In the genomic region with DNA sequence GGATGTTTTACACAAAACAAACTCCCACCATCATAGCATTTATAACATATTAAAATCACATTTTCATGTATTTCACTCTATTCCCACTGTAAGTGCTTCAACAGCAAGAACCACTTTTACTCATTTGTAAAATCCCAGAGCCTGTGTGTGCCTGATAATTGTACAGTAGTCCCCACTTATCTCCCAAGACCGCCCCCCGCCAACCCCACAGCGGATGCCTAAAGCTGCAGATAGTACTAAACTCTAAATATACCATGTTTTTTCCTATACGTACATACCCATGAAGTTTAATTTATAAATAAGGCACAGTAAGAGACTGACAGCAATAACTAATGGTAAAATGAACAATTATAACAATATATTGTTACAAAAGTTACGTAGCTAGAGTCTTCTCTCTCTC, we compare ENCODE assay signal across 25 cellular contexts. TPM values are rescaled to one million over a fixed set of nuclear protein-coding genes. Genes with fewer than 3 reads are reported as not detected.
DNase-seq lines count a peak whose midpoint lies in the region; ATAC-seq, FAIRE-seq and TF ChIP-seq lines count a peak whose summit lies in the region.
"Had no signal": no experiment of that assay in that cellular context is flagged by ENCODE, and none has a peak within 500 bp of the region (broad histone marks: within the 10 kb centered on the region; RNA-seq: fewer than 3 reads in every experiment).

No MANE protein-coding gene starts in this region.

- H3K4me3 Mint-ChIP-seq in T-helper 17 cell (no peak overlapping the region), nephron progenitor cell (no peak overlapping the region)
- no peak overlapping the region for H3K4me3 Mint-ChIP-seq in activated naive CD8-positive, alpha-beta T cell treated with anti-CD3 and anti-CD28 coated beads for 36 hours
- no peak overlapping the region for H3K4me3 Mint-ChIP-seq in natural killer cell treated with Interleukin-12 subunit alpha and Interleukin-12 subunit beta and Interleukin-15 and Interleukin-18, amount 100 ng/mL, for 72 hours
- H3K4me3 Mint-ChIP-seq: CD8-positive, alpha-beta T cell had no signal

- ATAC-seq in T-helper 17 cell (no peak), K562 (peak; percentile 57), GM21529 (IDR thresholded peaks at IDR 0.05; ENCODE audit: unreplicated experiment) (no peak)
- ATAC-seq in natural killer cell treated with Interleukin-12 subunit alpha and Interleukin-12 subunit beta and Interleukin-15 and Interleukin-18, amount 100 ng/mL, for 72 hours = no peak
- ATAC-seq: A549; CD8-positive, alpha-beta T cell; HCT116; HepG2 had no signal

- TF ChIP-seq CTCF in K562 (IDR thresholded peaks at IDR 0.05 in 2 of 3, conservative IDR thresholded peaks at IDR 0.05 in 1 of 3; ENCODE audit: insufficient read depth in 2 of 3, low read depth in 1 of 3, low read length in 3 of 3) = no peak
- TF ChIP-seq CTCF in nephron progenitor cell (IDR thresholded peaks at IDR 0.05) = no peak

- H2AFZ ChIP-seq in K562 (ENCODE audit: low read depth, low read length) = no peak overlapping the region

- WGBS in K562 (ENCODE audit: insufficient coverage, low coverage, missing lambda C conversion rate) = 1% methylated on average over 5 of the region's 5 CpGs

- no TSS peak for BruUV-seq in K562 (replicated peaks; lab: Mats Ljungman, UMichigan)

- H3K9me3 ChIP-seq in T-helper 17 cell (ENCODE audit: control insufficient read depth, low read length, poor library complexity, severe bottlenecking) (no peaks in the 10 kb centered on the region), K562 (replicated peaks; ENCODE audit: control insufficient read depth, insufficient read depth, low read depth, low read length) (no peaks in the 10 kb centered on the region)
- H3K9me3 ChIP-seq: A549, Caco-2 had no signal

- H3K27me3 Mint-ChIP-seq in T-helper 17 cell = no peaks in the 10 kb centered on the region
- no peaks in the 10 kb centered on the region for H3K27me3 Mint-ChIP-seq in nephron progenitor cell (ENCODE audit: low read depth, poor library complexity)
- H3K27me3 Mint-ChIP-seq in activated naive CD8-positive, alpha-beta T cell treated with anti-CD3 and anti-CD28 coated beads for 36 hours = no peaks in the 10 kb centered on the region
- no peaks in the 10 kb centered on the region for H3K27me3 Mint-ChIP-seq in natural killer cell treated with Interleukin-12 subunit alpha and Interleukin-12 subunit beta and Interleukin-15 and Interleukin-18, amount 100 ng/mL, for 72 hours

- H3K4me1 ChIP-seq in K562 (replicated peaks in 1 of 2; ENCODE audit: control insufficient read depth in 2 of 2, insufficient read depth in 2 of 2, low read length in 2 of 2) = peaks cover 24 to 67% of the 10 kb centered on the region in 2 experiments

- CTCF ChIA-PET in K562 (lab: Yijun Ruan, JAX; ENCODE audit: low intra/inter-chr PET ratio) = no interaction called here

- TF ChIP-seq RAD21 in K562 (CRISPR knock-in tag; conservative IDR thresholded peaks at IDR 0.05 in 1 of 2, IDR thresholded peaks at IDR 0.05 in 1 of 2) = no peak

- FAIRE-seq in K562 (lab: Jason Lieb, UNC) = no peak
- FAIRE-seq: A549, GM12891, HepG2 had no signal

- peaks cover 12% of the 10 kb centered on the region; the same call in 2 of the 3 replicates for H3K36me3 ChIP-seq in K562 (ENCODE audit: control insufficient read depth, insufficient read depth, low read length)

- H3K4me2 ChIP-seq in K562 (ENCODE audit: insufficient read depth, low read length) = peak overlapping the region; percentile 56
- H3K4me2 ChIP-seq: A549 had no signal

- no peaks in the 10 kb centered on the region for H3K27me3 ChIP-seq in K562 (ENCODE audit: control insufficient read depth in 2 of 2, insufficient read depth in 2 of 2, low read length in 2 of 2)

- no peaks in the 10 kb centered on the region for H3K9me1 ChIP-seq in K562 (ENCODE audit: control insufficient read depth, insufficient read depth, low read length)

- no peak overlapping the region for H3K4me3 ChIP-seq in K562
- H3K4me3 ChIP-seq: A549 had no signal

- H3K9ac ChIP-seq in K562 (ENCODE audit: insufficient read depth in 1 of 2, low read depth in 2 of 2, low read length in 2 of 2) = peak overlapping the region in 1 of 2 experiments; percentile 42; a peak in 2 of 4 replicates

- TF ChIP-seq EP300 in K562 (IDR thresholded peaks at IDR 0.05; ENCODE audit: low read length) = peak; percentile 77; the same call in 1 of the 2 replicates

- intact Hi-C loops in K562 (cut with micrococcal nuclease) = loop anchor here (2.0 kb wide), 1 partner anchor 32 kb away; no protein-coding TSS in a partner anchor

- H3K9me3 Mint-ChIP-seq in nephron progenitor cell = no peaks in the 10 kb centered on the region
- no peaks in the 10 kb centered on the region for H3K9me3 Mint-ChIP-seq in activated naive CD8-positive, alpha-beta T cell treated with anti-CD3 and anti-CD28 coated beads for 36 hours
- no peaks in the 10 kb centered on the region for H3K9me3 Mint-ChIP-seq in natural killer cell treated with Interleukin-12 subunit alpha and Interleukin-12 subunit beta and Interleukin-15 and Interleukin-18, amount 100 ng/mL, for 72 hours
- H3K9me3 Mint-ChIP-seq: CD8-positive, alpha-beta T cell had no signal

- H3K79me2 ChIP-seq in K562 (ENCODE audit: control insufficient read depth, insufficient read depth, low read length) = peaks cover 99% of the 10 kb centered on the region

- POLR2A ChIA-PET in K562 (lab: Yijun Ruan, JAX) = interaction anchor here (1.0 to 2.1 kb wide), 7 partner anchors 10 to 237 kb away, joined by 3 to 15 read pairs (median 5); no protein-coding TSS in a partner anchor

- H3K27ac Mint-ChIP-seq in T-helper 17 cell (peak overlapping the region; percentile 27), nephron progenitor cell (peak overlapping the region; percentile 72)
- H3K27ac Mint-ChIP-seq in activated naive CD8-positive, alpha-beta T cell treated with anti-CD3 and anti-CD28 coated beads for 36 hours = no peak overlapping the region
- H3K27ac Mint-ChIP-seq in natural killer cell treated with Interleukin-12 subunit alpha and Interleukin-12 subunit beta and Interleukin-15 and Interleukin-18, amount 100 ng/mL, for 72 hours = peak overlapping the region in 1 of 2 donors; percentile 89
- H3K27ac Mint-ChIP-seq: CD8-positive, alpha-beta T cell had no signal

- H3K36me3 Mint-ChIP-seq in T-helper 17 cell (ENCODE audit: low read depth) (no peaks in the 10 kb centered on the region), nephron progenitor cell (ENCODE audit: low read depth) (peaks cover 14% of the 10 kb centered on the region)
- H3K36me3 Mint-ChIP-seq in activated naive CD8-positive, alpha-beta T cell treated with anti-CD3 and anti-CD28 coated beads for 36 hours = peaks cover 8% of the 10 kb centered on the region
- H3K36me3 Mint-ChIP-seq in natural killer cell treated with Interleukin-12 subunit alpha and Interleukin-12 subunit beta and Interleukin-15 and Interleukin-18, amount 100 ng/mL, for 72 hours = peaks cover 4% of the 10 kb centered on the region
- H3K36me3 Mint-ChIP-seq: CD8-positive, alpha-beta T cell had no signal

- H3K27ac ChIP-seq in K562 (ENCODE audit: extremely low read depth, low read depth, low read length) = peak overlapping the region; percentile 56
- H3K27ac ChIP-seq: A549 had no signal

- H3K4me1 Mint-ChIP-seq in T-helper 17 cell (peaks cover 33% of the 10 kb centered on the region), nephron progenitor cell (peaks cover 56% of the 10 kb centered on the region)
- peaks cover 40% of the 10 kb centered on the region for H3K4me1 Mint-ChIP-seq in activated naive CD8-positive, alpha-beta T cell treated with anti-CD3 and anti-CD28 coated beads for 36 hours
- peaks cover 59 to 69% of the 10 kb centered on the region in 2 donors for H3K4me1 Mint-ChIP-seq in natural killer cell treated with Interleukin-12 subunit alpha and Interleukin-12 subunit beta and Interleukin-15 and Interleukin-18, amount 100 ng/mL, for 72 hours (ENCODE audit: low read depth in 2 of 2)

- no peak for TF ChIP-seq POLR2A in K562 (conservative IDR thresholded peaks at IDR 0.05)

- in situ Hi-C loops in K562 (cut with MboI) = no loop called here

- H4K20me1 ChIP-seq in K562 (replicated peaks; ENCODE audit: control insufficient read depth, insufficient read depth, low read length) = peaks cover 47% of the 10 kb centered on the region

- DNase-seq in HUDEP-2 (lab: John Stamatoyannopoulos, UW; ENCODE audit: unreplicated experiment in 76 of 76) (peak in 40 of 76 experiments; percentile 3 to 66 (median 30)), T-helper 17 cell (no peak), K562 (ENCODE audit: extremely low read depth in 1 of 4, low spot score in 3 of 4) (peak in 2 of 4 experiments; percentile 81 to 88), nephron progenitor cell (no peak)
- no peak for DNase-seq in activated naive CD8-positive, alpha-beta T cell treated with anti-CD3 and anti-CD28 coated beads for 36 hours
- DNase-seq in natural killer cell treated with Interleukin-12 subunit alpha and Interleukin-12 subunit beta and Interleukin-15 and Interleukin-18, amount 100 ng/mL, for 72 hours (ENCODE audit: low spot score) = no peak
- DNase-seq: C1 segment of cervical spinal cord; Caco-2; CD8-positive, alpha-beta T cell; DMS 273 treated with DMSO at 0.1 percent for 48 hours; DMS79 treated with DMSO at 0.1 percent for 48 hours; GF-D8; MV-4-11; NCI-H1105; NCI-H1436 treated with DMSO at 0.1 percent for 48 hours; NCI-H187 treated with DMSO at 0.1 percent for 48 hours; NCI-H446 treated with DMSO at 0.1 percent for 48 hours; NCI-H526; Right ventricle myocardium superior; RPMI8226 had no signal

RNA-seq across cellular contexts. Expression of a gene that starts 33.5 kb away (rescaled TPM):
- total RNA-seq in T-helper 17 cell (10 to 100 TPM; 38.4 to 43.7 TPM), K562 (2014; rRNA removed) (93.8 and 109 TPM in 2 replicates), K562 (2014; rRNA removed; fragmentation: Illumina TruSeq; extraction: Trizol) (98.6 and 116 TPM in 2 replicates), K562 (2015; rRNA removed; fragmentation: Illumina TruSeq; extraction: Trizol) (82.7 and 88.5 TPM in 2 replicates), K562 (2021) (109 and 118 TPM in 2 replicates)
- total RNA-seq in K562 (2011; cell fraction: chromatin; rRNA removed; ENCODE audit: low replicate concordance) = 140 and 431 TPM in 2 replicates
- total RNA-seq in K562 (2011; cell fraction: nucleolus; rRNA removed) = 73.7 and 105 TPM in 2 replicates
- 141 and 150 TPM in 2 replicates for total RNA-seq in K562 (2011; cell fraction: nucleoplasm; rRNA removed)
- polyA plus RNA-seq in K562 (2011; rRNA removed) (172 and 175 TPM in 2 replicates), K562 (2014; fragmentation: Illumina TruSeq; extraction: Trizol) (146 and 170 TPM in 2 replicates), K562 (2014; fragmentation: Nextera tagmentation; extraction: Ambion mirVana) (10 to 100 TPM; 48.7 to 63.0 TPM), K562 (2014; rRNA removed) (137 and 157 TPM in 2 replicates)
- polyA plus RNA-seq in K562 (2011; cell fraction: cytosol; rRNA removed) = 52.3 and 86.8 TPM in 2 replicates
- 308 and 479 TPM in 2 replicates for polyA plus RNA-seq in K562 (2011; cell fraction: nucleus; rRNA removed)
- polyA plus RNA-seq in K562 (2012) = 96.3 and 101 TPM in 2 replicates
- polyA minus RNA-seq in K562 (2011; rRNA and poly(A)+ RNA removed) = 123 and 134 TPM in 2 replicates
- polyA minus RNA-seq in K562 (2011; cell fraction: cytosol; rRNA and poly(A)+ RNA removed) = 54.2 and 59.2 TPM in 2 replicates
- 83.7 and 175 TPM in 2 replicates for polyA minus RNA-seq in K562 (2011; cell fraction: nucleus; rRNA and poly(A)+ RNA removed)
- total RNA-seq in activated naive CD8-positive, alpha-beta T cell treated with anti-CD3 and anti-CD28 coated beads for 36 hours = 100 to 1,000 TPM; 109 to 111 TPM
- total RNA-seq in natural killer cell treated with Interleukin-12 subunit alpha and Interleukin-12 subunit beta and Interleukin-15 and Interleukin-18, amount 100 ng/mL, for 72 hours = 100 to 1,000 TPM in 1 of 2 donors, 10 to 100 TPM in 1; 70.6 to 113 TPM

Comparison
In these comparisons a context has a peak if more than half of its experiments do, and no peak if none do; other contexts are left out.
1. DNase-seq: peak in HUDEP-2 (40 of 76); none in T-helper 17 cell (0 of 3), nephron progenitor cell (single experiment), activated naive CD8-positive, alpha-beta T cell treated with anti-CD3 and anti-CD28 coated beads for 36 hours (single experiment) and natural killer cell treated with Interleukin-12 subunit alpha and Interleukin-12 subunit beta and Interleukin-15 and Interleukin-18, amount 100 ng/mL, for 72 hours (single experiment).